Comparison of ENCODE assay signal across 21 cellular contexts in the genomic region with DNA sequence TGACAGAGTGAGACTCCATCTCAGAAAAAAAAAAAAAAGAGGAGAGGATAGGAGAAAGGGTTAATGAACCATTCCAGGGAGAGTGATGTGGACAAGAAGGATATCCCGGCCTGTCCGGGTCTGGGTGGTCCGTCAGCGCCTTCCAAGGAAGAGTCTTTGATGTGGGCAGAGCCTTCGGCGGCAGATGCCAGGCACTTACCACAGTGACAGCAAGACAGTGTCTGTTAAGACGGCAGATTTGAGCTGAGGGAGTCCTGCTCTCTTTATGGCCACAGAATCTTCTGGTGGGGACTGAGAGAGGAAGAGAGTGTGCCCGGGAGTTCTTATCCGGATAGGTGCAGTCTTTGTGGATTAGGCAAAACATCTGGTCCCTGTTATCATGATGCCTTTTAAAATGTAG.
"Had no signal": no experiment of that assay in that cellular context is flagged by ENCODE, and none has a peak within 500 bp of the region (broad histone marks: within the 10 kb centered on the region; RNA-seq: fewer than 3 reads in every experiment).

No MANE protein-coding gene starts in this region.

- H3K9me3 ChIP-seq: esophagus muscularis mucosa, heart right ventricle, lower lobe of right lung, right lobe of liver, testis, transverse colon had no signal

- H3K27me3 ChIP-seq: esophagus muscularis mucosa, right lobe of liver, testis had no signal

- H3K36me3 ChIP-seq: esophagus muscularis mucosa, heart right ventricle, lower lobe of right lung, right lobe of liver, transverse colon had no signal

- ATAC-seq: activated CD4-positive, alpha-beta T cell treated with anti-CD3 and anti-CD28 coated beads for 36 hours; activated naive CD4-positive, alpha-beta T cell treated with anti-CD3 and anti-CD28 coated beads, Interleukin-2, amount 50 U/mL, for 72 hours; activated T-cell treated with anti-CD3 and anti-CD28 coated beads, Interleukin-2, amount 50 U/mL, for 72 hours; foreskin keratinocyte; heart right ventricle; left lobe of liver; lower lobe of right lung; naive thymus-derived CD8-positive, alpha-beta T cell; right lobe of liver; stimulated activated naive CD8-positive, alpha-beta T cell treated with anti-CD3 and anti-CD28 coated beads, Interleukin-15, Interleukin-2, amounts not matched to agents 100 U/mL and 50 U/mL, for 24 hours had no signal

- H3K4me1 ChIP-seq: foreskin keratinocyte had no signal

- H3K4me3 ChIP-seq: esophagus muscularis mucosa, heart right ventricle, lower lobe of right lung, right lobe of liver, testis, transverse colon had no signal

- DNase-seq: activated CD4-positive, alpha-beta T cell treated with anti-CD3 and anti-CD28 coated beads for 36 hours; activated CD4-positive, alpha-beta T cell treated with anti-CD3 and anti-CD28 coated beads, Interleukin-2, amount 50 U/mL, for 4 hours; activated CD4-positive, CD25-positive, alpha-beta regulatory T cell; activated naive CD4-positive, alpha-beta T cell; activated T-cell treated with anti-CD3 and anti-CD28 coated beads for 4 hours; activated T-cell treated with anti-CD3 and anti-CD28 coated beads, Interleukin-2, amount 50 U/mL, for 72 hours; dermis blood vessel endothelial cell; effector CD4-positive, alpha-beta T cell; foreskin keratinocyte; heart right ventricle; lower lobe of right lung; mesenchymal stem cell; naive thymus-derived CD8-positive, alpha-beta T cell; right lobe of liver; stimulated activated CD4-positive, alpha-beta T cell treated with anti-CD3 and anti-CD28 coated beads, Interleukin-2, amount 100 ng/mL, for 48 hours; stimulated activated naive CD8-positive, alpha-beta T cell treated with anti-CD3 and anti-CD28 coated beads, Interleukin-15, Interleukin-2, amounts not matched to agents 100 U/mL and 50 U/mL, for 24 hours; testis; transverse colon had no signal

- H3K27ac ChIP-seq: esophagus muscularis mucosa, foreskin keratinocyte, lower lobe of right lung, right lobe of liver, transverse colon had no signal
